19 cellular contexts compared by ENCODE assay signal in the genomic region with DNA sequence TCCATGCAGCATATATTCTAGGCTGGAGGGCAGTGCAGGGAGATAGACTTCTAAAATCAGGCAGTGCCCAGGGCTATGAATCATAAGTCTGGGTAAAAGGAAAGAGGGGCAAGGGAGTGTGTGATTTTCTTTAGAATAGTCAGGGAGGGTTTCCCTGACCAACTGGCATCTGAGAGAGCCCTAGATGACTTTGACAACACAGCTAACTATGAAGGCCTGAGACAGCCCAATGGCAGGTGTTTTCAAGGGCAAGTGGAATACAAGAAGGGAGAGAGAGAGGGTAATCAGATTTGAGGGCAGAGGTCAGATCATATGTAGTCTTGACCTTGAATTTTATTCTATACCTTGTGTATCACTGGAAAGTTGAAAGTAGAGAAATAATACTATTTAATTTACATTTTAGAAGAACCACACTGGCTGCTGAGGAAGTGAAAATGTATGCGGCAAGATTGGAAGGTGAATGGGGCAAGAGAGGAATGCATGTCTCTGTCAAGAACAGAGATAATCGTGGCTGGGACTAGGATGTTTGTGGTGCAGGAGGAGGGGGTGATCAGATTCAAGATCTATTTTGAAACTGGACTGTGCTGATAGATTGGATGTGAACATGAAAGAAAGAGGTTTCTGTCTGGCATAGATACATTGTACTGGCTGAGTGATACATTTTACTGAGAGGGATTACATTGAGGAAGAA. TPM values are rescaled to one million over a fixed set of nuclear protein-coding genes. Genes with fewer than 3 reads are reported as not detected.
DNase-seq lines count a peak whose midpoint lies in the region; ATAC-seq and TF ChIP-seq lines count a peak whose summit lies in the region.
"Had no signal": no experiment of that assay in that cellular context is flagged by ENCODE, and none has a peak within 500 bp of the region (broad histone marks: within the 10 kb centered on the region; RNA-seq: fewer than 3 reads in every experiment).

No MANE protein-coding gene starts in this region.

- DNase-seq in chondrocyte (ENCODE audit: low spot score) (no peak), progenitor cell of endocrine pancreas (ENCODE audit: low spot score, unreplicated experiment) (no peak), LoVo (ENCODE audit: low spot score) (no peak), NCI-H2107 (lab: John Stamatoyannopoulos, UW) (no peak)
- DNase-seq: activated CD4-positive, CD25-positive, alpha-beta regulatory T cell treated with anti-CD3 and anti-CD28 coated beads, Interleukin-2, amount 50 U/mL, for 72 hours; activated naive CD8-positive, alpha-beta T cell treated with anti-CD3 and anti-CD28 coated beads, Interleukin-2, amount 50 U/mL, for 24 hours; dorsolateral prefrontal cortex; left lung; NCI-H1436 treated with DMSO at 0.1 percent for 48 hours; NCI-H774 had no signal

- H3K36me3 Mint-ChIP-seq in chondrocyte (ENCODE audit: low read depth) (peaks cover 3% of the 10 kb centered on the region), progenitor cell of endocrine pancreas (ENCODE audit: insufficient read depth) (no peaks in the 10 kb centered on the region)

- H3K4me3 Mint-ChIP-seq in chondrocyte (ENCODE audit: unreplicated experiment) (no peak overlapping the region), progenitor cell of endocrine pancreas (ENCODE audit: low read depth) (no peak overlapping the region)
- H3K4me3 Mint-ChIP-seq: activated naive CD8-positive, alpha-beta T cell treated with anti-CD3 and anti-CD28 coated beads, Interleukin-2, amount 50 U/mL, for 24 hours; activated T-helper 1 cell treated with anti-CD3 and anti-CD28 coated beads, Interleukin-12 subunit alpha, Interleukin-12 subunit beta, Interleukin-2, Interleukin-4 antibody, amounts not matched to agents 30 ng/mL and 10 ng/mL and 1 ng/mL, durations not matched to agents 14 hours and 24 hours and 36 hours had no signal

- H3K9me3 Mint-ChIP-seq in chondrocyte (ENCODE audit: low read depth): peaks cover 6% of the 10 kb centered on the region
- no peaks in the 10 kb centered on the region for H3K9me3 Mint-ChIP-seq in progenitor cell of endocrine pancreas (ENCODE audit: low read depth)
- H3K9me3 Mint-ChIP-seq: activated naive CD8-positive, alpha-beta T cell treated with anti-CD3 and anti-CD28 coated beads, Interleukin-2, amount 50 U/mL, for 24 hours; activated T-helper 1 cell treated with anti-CD3 and anti-CD28 coated beads, Interleukin-12 subunit alpha, Interleukin-12 subunit beta, Interleukin-2, Interleukin-4 antibody, amounts not matched to agents 30 ng/mL and 10 ng/mL and 1 ng/mL, durations not matched to agents 14 hours and 24 hours and 36 hours had no signal

- TF ChIP-seq CTCF in chondrocyte (IDR thresholded peaks at IDR 0.05): no peak
- no peak for TF ChIP-seq CTCF in progenitor cell of endocrine pancreas (IDR thresholded peaks at IDR 0.05; ENCODE audit: unreplicated experiment)

- H3K4me1 Mint-ChIP-seq in chondrocyte (ENCODE audit: low read depth) (peaks cover 51% of the 10 kb centered on the region), progenitor cell of endocrine pancreas (ENCODE audit: low read depth) (peaks cover 22% of the 10 kb centered on the region)

- H3K27ac Mint-ChIP-seq in chondrocyte (ENCODE audit: unreplicated experiment): peak overlapping the region; percentile 2
- peak overlapping the region; percentile 2 for H3K27ac Mint-ChIP-seq in progenitor cell of endocrine pancreas
- H3K27ac Mint-ChIP-seq: activated naive CD8-positive, alpha-beta T cell treated with anti-CD3 and anti-CD28 coated beads, Interleukin-2, amount 50 U/mL, for 24 hours; activated T-helper 1 cell treated with anti-CD3 and anti-CD28 coated beads, Interleukin-12 subunit alpha, Interleukin-12 subunit beta, Interleukin-2, Interleukin-4 antibody, amounts not matched to agents 30 ng/mL and 10 ng/mL and 1 ng/mL, durations not matched to agents 14 hours and 24 hours and 36 hours had no signal

- H3K27me3 Mint-ChIP-seq in chondrocyte (ENCODE audit: low read depth) (no peaks in the 10 kb centered on the region), progenitor cell of endocrine pancreas (no peaks in the 10 kb centered on the region)
- H3K27me3 Mint-ChIP-seq: activated naive CD8-positive, alpha-beta T cell treated with anti-CD3 and anti-CD28 coated beads, Interleukin-2, amount 50 U/mL, for 24 hours had no signal

- peak; percentile 64 for ATAC-seq in GM18909 (IDR thresholded peaks at IDR 0.05; ENCODE audit: poor library complexity, unreplicated experiment)
- ATAC-seq in HG02885 (IDR thresholded peaks at IDR 0.05; ENCODE audit: poor library complexity, unreplicated experiment): peak; percentile 51
- ATAC-seq in HG02840 (IDR thresholded peaks at IDR 0.05; ENCODE audit: low FRiP score, unreplicated experiment): no peak
- ATAC-seq: activated naive CD8-positive, alpha-beta T cell treated with anti-CD3 and anti-CD28 coated beads, Interleukin-2, amount 50 U/mL, for 24 hours; gastroesophageal sphincter; HCT116; left lung; SK-N-SH treated with all-trans-retinoic acid at 6 μM for 48 hours had no signal

RNA-seq across cellular contexts. Expression of a gene that starts 1.9 kb away (rescaled TPM):
- total RNA-seq in chondrocyte (2.0 to 2.3 TPM (median 2.2 TPM) in 3 replicates), progenitor cell of endocrine pancreas (6.7 and 7.0 TPM in 2 replicates)
- total RNA-seq: activated CD8-positive, alpha-beta memory T cell treated with anti-CD3 and anti-CD28 coated beads for 36 hours; activated T-helper 1 cell treated with anti-CD3 and anti-CD28 coated beads, Interleukin-12 subunit alpha, Interleukin-12 subunit beta, Interleukin-2, Interleukin-4 antibody, amounts not matched to agents 30 ng/mL and 10 ng/mL and 1 ng/mL, durations not matched to agents 14 hours and 24 hours and 36 hours; dorsolateral prefrontal cortex; posterior vena cava had no signal
